In the genomic region with DNA sequence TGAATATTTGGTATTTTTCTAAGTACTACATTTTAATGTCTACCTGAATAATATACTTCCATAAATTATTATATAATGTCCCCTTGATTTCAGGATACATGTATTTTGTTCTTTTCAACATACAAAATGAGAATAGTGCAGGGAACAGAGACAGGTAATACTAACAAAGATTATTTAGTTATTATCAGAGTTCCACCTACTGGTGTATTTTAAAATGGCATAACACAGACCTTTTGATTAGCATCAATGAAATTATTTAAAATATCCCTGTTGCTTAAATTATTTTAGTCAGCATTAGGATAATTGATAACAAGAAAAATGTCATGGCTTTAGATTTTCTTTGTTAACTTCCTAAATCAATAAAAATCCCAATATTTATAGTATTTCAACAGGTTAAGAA, we compare ENCODE assay signal across 13 cellular contexts.
DNase-seq lines count a peak whose midpoint lies in the region; ATAC-seq and TF ChIP-seq lines count a peak whose summit lies in the region.
"Had no signal": no experiment of that assay in that cellular context is flagged by ENCODE, and none has a peak within 500 bp of the region (broad histone marks: within the 10 kb centered on the region; RNA-seq: fewer than 3 reads in every experiment).

No MANE protein-coding gene starts in this region.

- in situ Hi-C loops in GM23248 (cut with MboI) = no loop called here

- no peak for TF ChIP-seq POLR2A in vagina (IDR thresholded peaks at IDR 0.05)

- POLR2A ChIA-PET in PC-3 (lab: Charles Lee; ENCODE audit: unreplicated experiment) = no interaction called here

- H2AFZ ChIP-seq in GM23248 (no peak overlapping the region), PC-3 (ENCODE audit: low read length) (no peak overlapping the region)

- H3K4me2 ChIP-seq in GM23248 (ENCODE audit: unreplicated experiment) (no peak overlapping the region), PC-3 (ENCODE audit: low read length) (no peak overlapping the region)

- H3K4me3 ChIP-seq in GM23248 = no peak overlapping the region
- H3K4me3 ChIP-seq in PC-3 (ENCODE audit: low read length) = no peak overlapping the region
- no peak overlapping the region for H3K4me3 ChIP-seq in vagina
- H3K4me3 ChIP-seq: coronary artery, SK-N-MC had no signal

- TF ChIP-seq CTCF in PC-3 (conservative IDR thresholded peaks at IDR 0.05; ENCODE audit: low read depth, low read length) (peak; percentile 49), mesothelial cell of epicardium (IDR thresholded peaks at IDR 0.05; ENCODE audit: unreplicated experiment) (peak; percentile 64), vagina (IDR thresholded peaks at IDR 0.05) (no peak)

- no peak overlapping the region for H3K9ac ChIP-seq in GM23248
- no peak overlapping the region for H3K9ac ChIP-seq in PC-3 (ENCODE audit: low read length)

- no peaks in the 10 kb centered on the region for H3K9me3 Mint-ChIP-seq in mesothelial cell of epicardium

- H3K9me3 ChIP-seq in GM23248 (ENCODE audit: low read depth) (no peaks in the 10 kb centered on the region), PC-3 (ENCODE audit: low read length) (no peaks in the 10 kb centered on the region), vagina (no peaks in the 10 kb centered on the region)

- H3K27ac Mint-ChIP-seq in mesothelial cell of epicardium = no peak overlapping the region

- DNase-seq in DMS79 treated with DMSO at 0.1 percent for 48 hours (lab: John Stamatoyannopoulos, UW) (peak; percentile 0), DMS79 (lab: John Stamatoyannopoulos, UW) (no peak), GM23248 (peak; percentile 20), PC-3 (peak; percentile 20), mesothelial cell of epicardium (ENCODE audit: low spot score in 2 of 2, unreplicated experiment in 2 of 2) (no peak), vagina (ENCODE audit: extremely low spot score in 2 of 2) (no peak), NCI-H345 treated with DMSO at 0.1 percent for 48 hours (lab: John Stamatoyannopoulos, UW; ENCODE audit: unreplicated experiment) (no peak), COLO829 (ENCODE audit: low spot score) (no peak)
- DNase-seq: activated naive CD4-positive, alpha-beta T cell; NCI-H146; right cardiac atrium had no signal

- H3K4me1 ChIP-seq in GM23248 (ENCODE audit: insufficient read depth) = no peaks in the 10 kb centered on the region
- no peaks in the 10 kb centered on the region for H3K4me1 ChIP-seq in PC-3 (ENCODE audit: insufficient read depth, low read length)
- no peaks in the 10 kb centered on the region for H3K4me1 ChIP-seq in vagina

- H3K27ac ChIP-seq in GM23248 (no peak overlapping the region), PC-3 (ENCODE audit: low read length) (no peak overlapping the region), vagina (no peak overlapping the region)
- H3K27ac ChIP-seq: coronary artery, SK-N-MC had no signal

- intact Hi-C loops in PC-3 (cut with micrococcal nuclease) (no loop called here), vagina (cut with DNase I) (no loop called here)

- H3K27me3 ChIP-seq in GM23248 (replicated peaks; ENCODE audit: insufficient read depth) = peaks cover 4% of the 10 kb centered on the region; the same call in 1 of the 2 replicates
- H3K27me3 ChIP-seq in PC-3 (ENCODE audit: low read length) = peaks cover 23% of the 10 kb centered on the region
- no peaks in the 10 kb centered on the region for H3K27me3 ChIP-seq in vagina

- H3K9me2 ChIP-seq in GM23248 (ENCODE audit: insufficient read depth) = no peaks in the 10 kb centered on the region
- H3K9me2 ChIP-seq in PC-3 (replicated peaks; ENCODE audit: low read length) = no peaks in the 10 kb centered on the region

- H4K20me1 ChIP-seq in GM23248 (ENCODE audit: insufficient read depth) (no peaks in the 10 kb centered on the region), PC-3 (ENCODE audit: low read length) (no peaks in the 10 kb centered on the region)

- H3K4me3 Mint-ChIP-seq in mesothelial cell of epicardium = no peak overlapping the region

- H3K79me2 ChIP-seq in GM23248 (ENCODE audit: insufficient read depth) (no peaks in the 10 kb centered on the region), PC-3 (ENCODE audit: low read length) (no peaks in the 10 kb centered on the region)

- BruUV-seq in PC-3 (replicated peaks; lab: Mats Ljungman, UMichigan) = no TSS peak

- peaks cover 57% of the 10 kb centered on the region for H3K27me3 Mint-ChIP-seq in mesothelial cell of epicardium (ENCODE audit: low read depth)

- no peaks in the 10 kb centered on the region for H3F3A ChIP-seq in GM23248 (ENCODE audit: insufficient read depth)
- H3F3A ChIP-seq in PC-3 (ENCODE audit: low read length, unreplicated experiment) = no peaks in the 10 kb centered on the region

- ATAC-seq in PC-3 = no peak
- ATAC-seq: right cardiac atrium had no signal

- H3K36me3 Mint-ChIP-seq in mesothelial cell of epicardium = no peaks in the 10 kb centered on the region

- CTCF ChIA-PET in PC-3 (lab: Charles Lee) = no interaction called here

- H3K36me3 ChIP-seq in GM23248 (ENCODE audit: low read depth) = no peaks in the 10 kb centered on the region
- H3K36me3 ChIP-seq in PC-3 (ENCODE audit: low read depth, low read length) = no peaks in the 10 kb centered on the region
- H3K36me3 ChIP-seq in vagina = no peaks in the 10 kb centered on the region

- no peaks in the 10 kb centered on the region for H3K4me1 Mint-ChIP-seq in mesothelial cell of epicardium

Comparison
In these comparisons a context has a peak if more than half of its experiments do, and no peak if none do; other contexts are left out.
1. DNase-seq: peak in DMS79 treated with DMSO at 0.1 percent for 48 hours (single experiment), GM23248 (single experiment) and PC-3 (single experiment); none in DMS79 (single experiment), mesothelial cell of epicardium (0 of 2), vagina (0 of 2), NCI-H345 treated with DMSO at 0.1 percent for 48 hours (single experiment) and COLO829 (single experiment).
2. CTCF ChIP-seq: peak in PC-3 (single experiment) and mesothelial cell of epicardium (single experiment); none in vagina (0 of 3).